In the genomic region with DNA sequence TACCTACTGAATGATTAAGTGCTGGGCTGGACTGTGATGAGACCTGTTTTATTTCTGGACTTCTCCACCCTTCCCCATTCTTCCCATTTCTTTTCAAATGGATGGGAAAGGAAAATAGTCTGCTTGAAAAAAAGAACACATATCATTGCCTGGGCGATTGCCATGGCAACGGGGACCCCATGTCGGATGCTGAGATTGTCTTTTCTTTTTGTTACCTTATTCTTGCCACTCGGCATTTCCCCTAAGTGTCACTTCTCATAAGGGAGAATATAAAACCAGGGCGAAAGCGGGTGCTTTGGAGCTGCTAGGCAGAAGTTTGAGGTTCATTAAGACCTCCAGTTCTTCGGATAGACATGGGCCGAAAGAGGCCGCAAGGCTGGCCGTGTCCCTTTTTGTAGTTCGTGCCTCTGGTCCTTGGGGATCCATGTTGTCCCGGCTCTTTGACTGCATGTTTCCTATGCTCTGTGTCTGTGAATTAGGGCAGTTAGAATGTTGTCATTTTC, we compare ENCODE assay signal across 12 cellular contexts. TPM values are rescaled to one million over a fixed set of nuclear protein-coding genes. Genes with fewer than 3 reads are reported as not detected.
DNase-seq lines count a peak whose midpoint lies in the region; ATAC-seq and TF ChIP-seq lines count a peak whose summit lies in the region.
"Had no signal": no experiment of that assay in that cellular context is flagged by ENCODE, and none has a peak within 500 bp of the region (broad histone marks: within the 10 kb centered on the region; RNA-seq: fewer than 3 reads in every experiment).

No MANE protein-coding gene starts in this region.

- no peak for TF ChIP-seq CTCF in hepatocyte (IDR thresholded peaks at IDR 0.05; ENCODE audit: poor library complexity)

- CTCF ChIA-PET in activated CD4-positive, alpha-beta T cell treated with anti-CD3 and anti-CD28 coated beads, Interleukin-2, amount 10 ng/mL, durations not matched to agents 7 days and 5 days (lab: Charles Lee), result interaction anchor here (1.2 kb wide), 1 partner anchor 9 kb away, joined by 4 read pairs; no protein-coding TSS in a partner anchor

- H3K9me2 ChIP-seq in hepatocyte (replicated peaks; ENCODE audit: insufficient read depth), result no peaks in the 10 kb centered on the region

- no peak overlapping the region for H3K27ac ChIP-seq in hepatocyte
- H3K27ac ChIP-seq: C4-2B, epithelial cell of prostate had no signal

- no peaks in the 10 kb centered on the region for H3K36me3 ChIP-seq in hepatocyte (replicated peaks; ENCODE audit: insufficient read depth, low read depth)

- peak overlapping the region; percentile 40 for H3K4me3 ChIP-seq in hepatocyte

- H3K27ac Mint-ChIP-seq in activated CD4-positive, alpha-beta T cell treated with anti-CD3 and anti-CD28 coated beads, Interleukin-2, amount 10 ng/mL, durations not matched to agents 7 days and 5 days, result no peak overlapping the region
- peak overlapping the region; percentile 94 for H3K27ac Mint-ChIP-seq in T-helper 17 cell
- H3K27ac Mint-ChIP-seq in stimulated activated effector memory CD8-positive, alpha-beta T cell treated with anti-CD3 and anti-CD28 coated beads, Interleukin-12 subunit alpha, Interleukin-12 subunit beta, amount 100 ng/mL, for 72 hours, result peak overlapping the region; percentile 83

- H3K9me3 ChIP-seq in T-helper 17 cell (ENCODE audit: control insufficient read depth, low read length, poor library complexity, severe bottlenecking) (no peaks in the 10 kb centered on the region), hepatocyte (ENCODE audit: low read depth) (no peaks in the 10 kb centered on the region)

- H2AFZ ChIP-seq in hepatocyte, result peak overlapping the region; percentile 92

- H3K79me2 ChIP-seq in hepatocyte, result no peaks in the 10 kb centered on the region

- no peaks in the 10 kb centered on the region for H4K20me1 ChIP-seq in hepatocyte (ENCODE audit: insufficient read depth, poor library complexity, severe bottlenecking)

- H3K27me3 ChIP-seq in hepatocyte, result no peaks in the 10 kb centered on the region

- H3K36me3 Mint-ChIP-seq in activated CD4-positive, alpha-beta T cell treated with anti-CD3 and anti-CD28 coated beads, Interleukin-2, amount 10 ng/mL, durations not matched to agents 7 days and 5 days (ENCODE audit: low read depth), result peaks cover 3% of the 10 kb centered on the region
- peaks cover 2% of the 10 kb centered on the region for H3K36me3 Mint-ChIP-seq in T-helper 17 cell (ENCODE audit: low read depth)
- peaks cover 5% of the 10 kb centered on the region for H3K36me3 Mint-ChIP-seq in stimulated activated effector memory CD8-positive, alpha-beta T cell treated with anti-CD3 and anti-CD28 coated beads, Interleukin-12 subunit alpha, Interleukin-12 subunit beta, amount 100 ng/mL, for 72 hours

- peak overlapping the region; percentile 83 for H3K4me3 Mint-ChIP-seq in activated CD4-positive, alpha-beta T cell treated with anti-CD3 and anti-CD28 coated beads, Interleukin-2, amount 10 ng/mL, durations not matched to agents 7 days and 5 days
- peak overlapping the region; percentile 67 for H3K4me3 Mint-ChIP-seq in T-helper 17 cell
- H3K4me3 Mint-ChIP-seq in stimulated activated effector memory CD8-positive, alpha-beta T cell treated with anti-CD3 and anti-CD28 coated beads, Interleukin-12 subunit alpha, Interleukin-12 subunit beta, amount 100 ng/mL, for 72 hours, result peak overlapping the region; percentile 79

- peaks cover 57% of the 10 kb centered on the region for H3K4me1 Mint-ChIP-seq in activated CD4-positive, alpha-beta T cell treated with anti-CD3 and anti-CD28 coated beads, Interleukin-2, amount 10 ng/mL, durations not matched to agents 7 days and 5 days
- H3K4me1 Mint-ChIP-seq in T-helper 17 cell, result peaks cover 46% of the 10 kb centered on the region
- peaks cover 54% of the 10 kb centered on the region for H3K4me1 Mint-ChIP-seq in stimulated activated effector memory CD8-positive, alpha-beta T cell treated with anti-CD3 and anti-CD28 coated beads, Interleukin-12 subunit alpha, Interleukin-12 subunit beta, amount 100 ng/mL, for 72 hours

- POLR2A ChIA-PET in activated CD4-positive, alpha-beta T cell treated with anti-CD3 and anti-CD28 coated beads, Interleukin-2, amount 10 ng/mL, durations not matched to agents 7 days and 5 days (lab: Charles Lee), result no interaction called here

- ATAC-seq in T-helper 17 cell (no peak), GM19397 (IDR thresholded peaks at IDR 0.05; ENCODE audit: unreplicated experiment) (no peak)
- ATAC-seq in stimulated activated effector memory CD8-positive, alpha-beta T cell treated with anti-CD3 and anti-CD28 coated beads, Interleukin-12 subunit alpha, Interleukin-12 subunit beta, amount 100 ng/mL, for 72 hours, result no peak

- DNase-seq in activated CD4-positive, alpha-beta T cell treated with anti-CD3 and anti-CD28 coated beads, Interleukin-2, amount 10 ng/mL, durations not matched to agents 7 days and 5 days, result no peak
- DNase-seq in activated CD4-positive, alpha-beta T cell treated with anti-CD3 and anti-CD28 coated beads for 48 hours, result no peak
- no peak for DNase-seq in T-helper 17 cell
- no peak for DNase-seq in hepatocyte (ENCODE audit: low spot score)
- DNase-seq in stimulated activated effector memory CD8-positive, alpha-beta T cell treated with anti-CD3 and anti-CD28 coated beads, Interleukin-12 subunit alpha, Interleukin-12 subunit beta, amount 100 ng/mL, for 72 hours (ENCODE audit: low spot score in 2 of 2), result no peak
- no peak for DNase-seq in ureter (ENCODE audit: low spot score)
- no peak for DNase-seq in cerebellar nuclear complex (lab: John Stamatoyannopoulos, UW)

- no peaks in the 10 kb centered on the region for H3K27me3 Mint-ChIP-seq in activated CD4-positive, alpha-beta T cell treated with anti-CD3 and anti-CD28 coated beads, Interleukin-2, amount 10 ng/mL, durations not matched to agents 7 days and 5 days
- no peaks in the 10 kb centered on the region for H3K27me3 Mint-ChIP-seq in T-helper 17 cell

- no peaks in the 10 kb centered on the region for H3K9me3 Mint-ChIP-seq in activated CD4-positive, alpha-beta T cell treated with anti-CD3 and anti-CD28 coated beads, Interleukin-2, amount 10 ng/mL, durations not matched to agents 7 days and 5 days
- peaks cover 2% of the 10 kb centered on the region for H3K9me3 Mint-ChIP-seq in stimulated activated effector memory CD8-positive, alpha-beta T cell treated with anti-CD3 and anti-CD28 coated beads, Interleukin-12 subunit alpha, Interleukin-12 subunit beta, amount 100 ng/mL, for 72 hours

- 88% methylated on average over 12 of the region's 12 CpGs for WGBS in hepatocyte (ENCODE audit: low lambda C conversion rate, missing lambda C conversion rate)

- H3K4me1 ChIP-seq in hepatocyte (ENCODE audit: insufficient read depth), result peaks cover 3% of the 10 kb centered on the region

- peak overlapping the region; percentile 90 for H3K4me2 ChIP-seq in hepatocyte

RNA-seq across cellular contexts. Expression of a gene that starts 0.8 kb away (rescaled TPM):
- total RNA-seq in activated CD4-positive, alpha-beta T cell treated with anti-CD3 and anti-CD28 coated beads, Interleukin-2, amount 10 ng/mL, durations not matched to agents 7 days and 5 days, result 100 to 1,000 TPM; 148 to 156 TPM
- total RNA-seq in T-helper 17 cell (100 to 1,000 TPM; 142 to 160 TPM), hepatocyte (5.8 and 6.3 TPM in 2 replicates), ureter (55.4 TPM)
- 4.1 and 6.5 TPM in 2 replicates for polyA plus RNA-seq in hepatocyte
- total RNA-seq: H4, lung microvascular endothelial cell had no signal
